In genomic region chr2:158498749-158499136, GRCh38 we compare ENCODE assay signal across 16 cellular contexts.
"Had no signal": no experiment of that assay in that cellular context is flagged by ENCODE, and none has a peak within 500 bp of the region (broad histone marks: within the 10 kb centered on the region; RNA-seq: fewer than 3 reads in every experiment).

No MANE protein-coding gene starts in this region.

- H3K27ac ChIP-seq: esophagus squamous epithelium, left lung, parathyroid adenoma had no signal

- H3K27me3 Mint-ChIP-seq: naive B cell had no signal

- H3K4me1 Mint-ChIP-seq: naive B cell had no signal

- H3K9me3 ChIP-seq: esophagus squamous epithelium, left lung, mucosa of descending colon had no signal

- H3K36me3 ChIP-seq: left lung had no signal

- ATAC-seq: activated naive CD4-positive, alpha-beta T cell treated with anti-CD3 and anti-CD28 coated beads, Interleukin-2, amount 50 U/mL, for 72 hours; left lung; mucosa of descending colon had no signal

- H3K4me3 Mint-ChIP-seq: naive B cell had no signal

- H2AFZ ChIP-seq: parathyroid adenoma had no signal

- H3K27ac Mint-ChIP-seq: activated naive CD4-positive, alpha-beta T cell treated with anti-CD3 and anti-CD28 coated beads, Interleukin-2, amount 50 U/mL, for 72 hours; naive B cell had no signal

- H3K36me3 Mint-ChIP-seq: activated naive CD4-positive, alpha-beta T cell treated with anti-CD3 and anti-CD28 coated beads, Interleukin-2, amount 50 U/mL, for 72 hours; naive B cell had no signal

- H3K4me3 ChIP-seq: esophagus squamous epithelium, left lung, mucosa of descending colon had no signal

- H3K9me3 Mint-ChIP-seq: activated naive CD4-positive, alpha-beta T cell treated with anti-CD3 and anti-CD28 coated beads, Interleukin-2, amount 50 U/mL, for 72 hours; naive B cell had no signal

- DNase-seq: activated CD4-positive, alpha-beta T cell treated with anti-CD3 and anti-CD28 coated beads, Interleukin-2, amount 50 U/mL, for 48 hours; activated gamma-delta T cell treated with Interleukin-2 at 50 U/mL for 16 hours; cerebellar nuclear complex; effector CD4-positive, alpha-beta T cell; esophagus squamous epithelium; hypothalamus; kidney; left lung; mucosa of descending colon; naive B cell; stimulated activated CD4-positive, alpha-beta T cell treated with anti-CD3 and anti-CD28 coated beads, Interleukin-1b, Interleukin-23, amount 100 ng/mL, for 48 hours; stimulated activated CD8-positive, alpha-beta memory T cell treated with anti-CD3 and anti-CD28 coated beads, Interleukin-4, amount 100 ng/mL, for 48 hours; stimulated activated naive CD4-positive, alpha-beta T cell; T-helper 1 cell had no signal

- H3K27me3 ChIP-seq: esophagus squamous epithelium, left lung had no signal
